In the genomic region with DNA sequence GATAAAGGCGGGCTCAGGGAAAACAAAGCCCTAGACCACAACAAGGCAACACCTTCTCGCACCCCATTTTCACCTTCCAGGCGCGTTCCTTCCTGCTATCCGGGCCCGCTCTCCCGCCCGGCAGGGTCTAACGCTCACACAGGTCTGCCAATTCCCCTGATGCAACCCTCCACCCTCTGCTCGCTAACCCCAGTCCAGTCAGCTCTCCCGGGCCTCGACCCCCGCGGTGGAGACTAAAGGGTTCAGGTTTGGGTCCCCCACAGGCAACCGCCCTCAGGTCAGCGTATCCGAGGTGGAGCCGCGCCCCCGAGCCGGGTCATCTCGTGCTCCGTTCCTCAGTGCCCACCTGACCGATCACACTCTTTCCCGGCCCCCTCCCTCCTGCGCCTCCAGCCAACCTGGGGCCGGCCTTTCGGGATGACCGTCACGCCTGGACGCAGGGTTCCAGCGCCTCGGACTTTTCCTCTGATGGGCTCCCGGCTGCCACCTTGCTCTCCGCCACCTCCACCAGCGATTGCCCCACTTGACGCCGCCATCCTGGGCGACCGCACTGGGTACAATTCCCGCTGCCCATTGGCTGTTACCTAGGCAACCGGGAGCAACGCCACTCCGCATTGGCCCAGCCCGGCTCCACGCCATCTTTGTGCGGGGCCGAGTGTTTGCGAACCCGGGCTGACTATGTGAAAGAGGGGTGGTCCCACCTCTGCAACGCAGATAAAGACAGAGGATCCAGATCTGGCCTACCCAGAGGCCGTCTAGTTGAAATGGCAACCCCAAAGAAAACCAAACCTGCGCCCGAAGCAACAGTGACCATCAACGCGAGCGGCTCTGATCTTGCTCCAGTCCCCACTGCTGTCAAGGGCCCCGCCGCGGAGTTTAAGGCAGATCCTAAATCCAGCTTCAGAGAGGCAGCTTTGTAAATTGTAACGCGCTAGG, we compare ENCODE assay signal across 8 cellular contexts. TPM values are rescaled to one million over a fixed set of nuclear protein-coding genes. Genes with fewer than 3 reads are reported as not detected.
A peak's percentile ranks its signal among the peaks of the same experiment; 100 is the strongest.
DNase-seq lines count a peak whose midpoint lies in the region; ATAC-seq, FAIRE-seq and TF ChIP-seq lines count a peak whose summit lies in the region.

A gene (minus strand): TSS at position 552 of the 936 bp plus-strand sequence. CDS start 13,847 bp downstream, outside the sequence.

- no peak for TF ChIP-seq CTCF in keratinocyte (optimal IDR thresholded peaks at IDR 0.05 in 1 of 3, IDR thresholded peaks at IDR 0.05 in 1 of 3, conservative IDR thresholded peaks at IDR 0.05 in 1 of 3; ENCODE audit: extremely low read depth in 1 of 3, insufficient read depth in 2 of 3, low read length in 3 of 3)

- no peaks in the 10 kb centered on the region for H3K9me1 ChIP-seq in keratinocyte (ENCODE audit: control insufficient read depth, extremely low read depth, insufficient read depth, low read length)

- H3K36me3 ChIP-seq in ACC112 (ENCODE audit: insufficient read depth, low read length): no peaks in the 10 kb centered on the region
- no peaks in the 10 kb centered on the region for H3K36me3 ChIP-seq in keratinocyte (ENCODE audit: control insufficient read depth in 2 of 2, extremely low read depth in 1 of 2, insufficient read depth in 2 of 2, low read length in 2 of 2)

- dilution Hi-C loops in keratinocyte (cut with MboI; ENCODE audit: extremely low pct_ligation_motif_present, low sequenced_read_pairs): no loop called here

- no peaks in the 10 kb centered on the region for H3K9me3 ChIP-seq in keratinocyte (ENCODE audit: control insufficient read depth, low read depth, low read length)

- peak; percentile 87 for ATAC-seq in GM18873 (IDR thresholded peaks at IDR 0.05; ENCODE audit: low FRiP score, unreplicated experiment)
- peak; percentile 98 for ATAC-seq in HG03108 (IDR thresholded peaks at IDR 0.05; ENCODE audit: unreplicated experiment)

- H3K4me3 ChIP-seq in ACC112 (ENCODE audit: low read depth, low read length): peak within 1 kb of the TSS; percentile 93
- H3K4me3 ChIP-seq in keratinocyte (ENCODE audit: control insufficient read depth in 2 of 3, extremely low read depth in 1 of 3, insufficient read depth in 2 of 3, low read depth in 1 of 3, low read length in 3 of 3): peak within 1 kb of the TSS; percentile 73 to 93 (median 93)

- H3K4me1 ChIP-seq in ACC112 (ENCODE audit: control insufficient read depth, insufficient read depth, low read length, unreplicated experiment): no peaks in the 10 kb centered on the region
- peaks cover 10% of the 10 kb centered on the region for H3K4me1 ChIP-seq in keratinocyte (ENCODE audit: control insufficient read depth, extremely low read depth, insufficient read depth, low read length)

- H2AFZ ChIP-seq in ACC112 (ENCODE audit: low read length, unreplicated experiment) (peak within 1 kb of the TSS; percentile 94), keratinocyte (ENCODE audit: control insufficient read depth, low read length) (peak within 1 kb of the TSS; percentile 98)

- H3K79me2 ChIP-seq in ACC112 (ENCODE audit: control insufficient read depth, insufficient read depth, low read length, unreplicated experiment): no peaks in the 10 kb centered on the region
- peaks cover 4% of the 10 kb centered on the region for H3K79me2 ChIP-seq in keratinocyte (ENCODE audit: control insufficient read depth, insufficient read depth, low read length)

- no peaks in the 10 kb centered on the region for H3K27me3 ChIP-seq in ACC112 (ENCODE audit: insufficient read depth, low read length)
- no peaks in the 10 kb centered on the region for H3K27me3 ChIP-seq in keratinocyte (ENCODE audit: control insufficient read depth, extremely low read depth, insufficient read depth, low read length)

- FAIRE-seq in keratinocyte (lab: Jason Lieb, UNC): no peak

- DNase-seq in NCI-H226 (peak; percentile 92), cerebellar nuclear complex (lab: John Stamatoyannopoulos, UW) (peak; percentile 77 to 82), keratinocyte (ENCODE audit: low read depth, low spot score) (no peak)
- DNase-seq in activated CD4-positive, alpha-beta T cell treated with anti-CD3 and anti-CD28 coated beads for 1 hour: peak; percentile 83
- DNase-seq in stimulated activated CD4-positive, alpha-beta T cell treated with anti-CD3 and anti-CD28 coated beads, Interleukin-12 subunit alpha, Interleukin-12 subunit beta, amount 100 ng/mL, for 4 hours: peak; percentile 82

- no peak within 1 kb of the TSS for H3K27ac ChIP-seq in ACC112 (ENCODE audit: low read depth, low read length)
- peak within 1 kb of the TSS; percentile 58 for H3K27ac ChIP-seq in keratinocyte (ENCODE audit: control insufficient read depth, insufficient read depth, low read length)

- peak within 1 kb of the TSS; percentile 76 for H3K4me2 ChIP-seq in keratinocyte (ENCODE audit: control insufficient read depth, extremely low read depth, insufficient read depth, low read depth, low read length)

- H3K9ac ChIP-seq in keratinocyte (ENCODE audit: control insufficient read depth, extremely low read depth, insufficient read depth, low read length): peak within 1 kb of the TSS; percentile 78

- H4K20me1 ChIP-seq in keratinocyte (ENCODE audit: control insufficient read depth, extremely low read depth, insufficient read depth, low read length): no peaks in the 10 kb centered on the region

RNA-seq across cellular contexts. Expression of the gene that starts here (rescaled TPM):
- polyA plus RNA-seq in keratinocyte: 9.1 to 12.6 TPM (median 10.3 TPM) in 3 replicates
- 2.9 TPM for polyA plus RNA-seq in keratinocyte (2011; ENCODE audit: low read depth)
- 11.7 and 13.4 TPM in 2 replicates for polyA plus RNA-seq in keratinocyte (2011; cell fraction: cytosol; rRNA removed)
- polyA plus RNA-seq in keratinocyte (2011; cell fraction: nucleus; rRNA removed): 8.6 and 10.0 TPM in 2 replicates
- 8.6 and 13.0 TPM in 2 replicates for polyA plus RNA-seq in keratinocyte (2012; ENCODE audit: low replicate concordance)
- polyA minus RNA-seq in keratinocyte: 3.0 to 4.8 TPM (median 3.9 TPM) in 3 replicates
- 3.5 TPM for polyA minus RNA-seq in keratinocyte (2011; cell fraction: cytosol; rRNA and poly(A)+ RNA removed)
- 2.8 and 4.3 TPM in 2 replicates for polyA minus RNA-seq in keratinocyte (2011; cell fraction: nucleus; rRNA and poly(A)+ RNA removed)
